ENCODE assay signal across 20 cellular contexts in genomic region chr16:81645925-81646324, GRCh38.
DNase-seq lines count a peak whose midpoint lies in the region; ATAC-seq and TF ChIP-seq lines count a peak whose summit lies in the region.
"Had no signal": no experiment of that assay in that cellular context is flagged by ENCODE, and none has a peak within 500 bp of the region (broad histone marks: within the 10 kb centered on the region; RNA-seq: fewer than 3 reads in every experiment).

No MANE protein-coding gene starts in this region.

- H3K36me3 ChIP-seq in left ventricle myocardium inferior: no peaks in the 10 kb centered on the region
- peaks cover 0 to 4% (median 2%) of the 10 kb centered on the region in 4 donors for H3K36me3 ChIP-seq in esophagus muscularis mucosa
- no peaks in the 10 kb centered on the region for H3K36me3 ChIP-seq in Caco-2 (ENCODE audit: control insufficient read depth, insufficient read depth, low read length)
- H3K36me3 ChIP-seq: thyroid gland had no signal

- DNase-seq in left ventricle myocardium inferior (no peak), left ventricle myocardium superior (no peak), esophagus muscularis mucosa (ENCODE audit: extremely low spot score) (no peak), osteocyte (ENCODE audit: extremely low spot score, unreplicated experiment) (no peak), NCI-H82 treated with DMSO at 0.1 percent for 48 hours (lab: John Stamatoyannopoulos, UW; ENCODE audit: unreplicated experiment) (no peak), Caco-2 (no peak)
- DNase-seq: activated CD4-positive, CD25-positive, alpha-beta regulatory T cell; activated CD8-positive, alpha-beta memory T cell treated with anti-CD3 and anti-CD28 coated beads for 24 hours; erythroblast; GDM1; MM.1S; naive thymus-derived CD4-positive, alpha-beta T cell had no signal

- no peaks in the 10 kb centered on the region for H3K9me3 ChIP-seq in left ventricle myocardium inferior (replicated peaks)
- H3K9me3 ChIP-seq in esophagus muscularis mucosa: no peaks in the 10 kb centered on the region
- H3K9me3 ChIP-seq in Caco-2: no peaks in the 10 kb centered on the region
- H3K9me3 ChIP-seq: thyroid gland had no signal

- H3K27me3 ChIP-seq in left ventricle myocardium inferior (ENCODE audit: low read depth) (peaks cover 8% of the 10 kb centered on the region), esophagus muscularis mucosa (no peaks in the 10 kb centered on the region), Caco-2 (replicated peaks; ENCODE audit: control insufficient read depth, insufficient read depth, low read length) (no peaks in the 10 kb centered on the region)
- H3K27me3 ChIP-seq: thyroid gland had no signal

- WGBS in esophagus muscularis mucosa: 91% methylated on average over 4 of the region's 4 CpGs

- no peak for TF ChIP-seq POLR2A in esophagus muscularis mucosa (IDR thresholded peaks at IDR 0.05; ENCODE audit: low read depth)

- POLR2A ChIA-PET in Caco-2 (lab: Charles Lee): no interaction called here

- H3K27me3 Mint-ChIP-seq in osteocyte (ENCODE audit: unreplicated experiment) (no peaks in the 10 kb centered on the region), Caco-2 (ENCODE audit: insufficient read depth, unreplicated experiment) (no peaks in the 10 kb centered on the region)
- H3K27me3 Mint-ChIP-seq: naive thymus-derived CD4-positive, alpha-beta T cell had no signal

- TF ChIP-seq CTCF in left ventricle myocardium inferior (IDR thresholded peaks at IDR 0.05; ENCODE audit: borderline replicate concordance) (no peak), esophagus muscularis mucosa (IDR thresholded peaks at IDR 0.05) (no peak), osteocyte (IDR thresholded peaks at IDR 0.05) (no peak), Caco-2 (IDR thresholded peaks at IDR 0.05; ENCODE audit: insufficient read depth in 1 of 2, low read depth in 1 of 2, low read length in 1 of 2, severe bottlenecking in 1 of 2, unreplicated experiment in 1 of 2) (no peak)

- no peak for TF ChIP-seq EP300 in esophagus muscularis mucosa (IDR thresholded peaks at IDR 0.05)

- H3K4me3 ChIP-seq in left ventricle myocardium inferior: peak overlapping the region; percentile 48
- H3K4me3 ChIP-seq in esophagus muscularis mucosa: peak overlapping the region in 1 of 4 donors; percentile 25
- no peak overlapping the region for H3K4me3 ChIP-seq in Caco-2 (ENCODE audit: low read depth, low read length)
- H3K4me3 ChIP-seq: GM12878, thyroid gland had no signal

- ATAC-seq in left ventricle myocardium superior (no peak), GM19397 (IDR thresholded peaks at IDR 0.05; ENCODE audit: unreplicated experiment) (no peak), HG02852 (IDR thresholded peaks at IDR 0.05; ENCODE audit: unreplicated experiment) (no peak)
- ATAC-seq: activated naive CD4-positive, alpha-beta T cell treated with anti-CD3 and anti-CD28 coated beads, Interleukin-2, amount 50 U/mL, for 72 hours; GM12878; left lobe of liver; naive thymus-derived CD4-positive, alpha-beta T cell; stimulated activated effector memory CD8-positive, alpha-beta T cell treated with anti-CD3 and anti-CD28 coated beads, Interleukin-12 subunit alpha, Interleukin-12 subunit beta, amount 100 ng/mL, for 72 hours had no signal

- CTCF ChIA-PET in Caco-2 (lab: Charles Lee): no interaction called here

- H3K36me3 Mint-ChIP-seq in osteocyte (ENCODE audit: unreplicated experiment) (no peaks in the 10 kb centered on the region), Caco-2 (ENCODE audit: insufficient read depth, unreplicated experiment) (peaks cover 18% of the 10 kb centered on the region)
- H3K36me3 Mint-ChIP-seq: activated naive CD4-positive, alpha-beta T cell treated with anti-CD3 and anti-CD28 coated beads, Interleukin-2, amount 50 U/mL, for 72 hours had no signal

- no peak overlapping the region for H3K27ac ChIP-seq in left ventricle myocardium inferior (replicated peaks)
- H3K27ac ChIP-seq in esophagus muscularis mucosa (replicated peaks in 1 of 4): peak overlapping the region; percentile 68 to 75 (median 73)

- peaks cover 15% of the 10 kb centered on the region for H3K4me1 ChIP-seq in left ventricle myocardium inferior
- H3K4me1 ChIP-seq in esophagus muscularis mucosa: peaks cover 5 to 49% (median 27%) of the 10 kb centered on the region in 4 donors
- H3K4me1 ChIP-seq in Caco-2: no peaks in the 10 kb centered on the region

- BruUV-seq in Caco-2 (replicated peaks; lab: Mats Ljungman, UMichigan): no TSS peak

- H3K27ac Mint-ChIP-seq in osteocyte (ENCODE audit: unreplicated experiment) (peak overlapping the region; percentile 97), Caco-2 (ENCODE audit: unreplicated experiment) (no peak overlapping the region)
- H3K27ac Mint-ChIP-seq: activated naive CD4-positive, alpha-beta T cell treated with anti-CD3 and anti-CD28 coated beads, Interleukin-2, amount 50 U/mL, for 72 hours; stimulated activated effector memory CD8-positive, alpha-beta T cell treated with anti-CD3 and anti-CD28 coated beads, Interleukin-12 subunit alpha, Interleukin-12 subunit beta, amount 100 ng/mL, for 72 hours had no signal

- H3K9me3 Mint-ChIP-seq in osteocyte (ENCODE audit: unreplicated experiment): no peaks in the 10 kb centered on the region
- H3K9me3 Mint-ChIP-seq in Caco-2 (ENCODE audit: unreplicated experiment): no peaks in the 10 kb centered on the region
- H3K9me3 Mint-ChIP-seq: stimulated activated effector memory CD8-positive, alpha-beta T cell treated with anti-CD3 and anti-CD28 coated beads, Interleukin-12 subunit alpha, Interleukin-12 subunit beta, amount 100 ng/mL, for 72 hours had no signal

- H3K4me1 Mint-ChIP-seq in osteocyte (ENCODE audit: unreplicated experiment) (peaks cover 54% of the 10 kb centered on the region), Caco-2 (ENCODE audit: low read depth, unreplicated experiment) (peaks cover 6% of the 10 kb centered on the region)

- no peak overlapping the region for H3K4me3 Mint-ChIP-seq in osteocyte (ENCODE audit: unreplicated experiment)
- no peak overlapping the region for H3K4me3 Mint-ChIP-seq in Caco-2 (ENCODE audit: unreplicated experiment)
- H3K4me3 Mint-ChIP-seq: CD14-positive monocyte; naive thymus-derived CD4-positive, alpha-beta T cell; stimulated activated effector memory CD8-positive, alpha-beta T cell treated with anti-CD3 and anti-CD28 coated beads, Interleukin-12 subunit alpha, Interleukin-12 subunit beta, amount 100 ng/mL, for 72 hours had no signal

- intact Hi-C loops in left ventricle myocardium inferior (cut with micrococcal nuclease): no loop called here
- intact Hi-C loops in left ventricle myocardium superior (cut with micrococcal nuclease): no loop called here
- intact Hi-C loops in esophagus muscularis mucosa (cut with DNase I): no loop called here
- intact Hi-C loops in Caco-2 (cut with micrococcal nuclease; ENCODE audit: unreplicated experiment): no loop called here
